9 cellular contexts compared by ENCODE assay signal in genomic region chr11:12693075-12693473, GRCh38. TPM values are rescaled to one million over a fixed set of nuclear protein-coding genes. Genes with fewer than 3 reads are reported as not detected.
DNase-seq lines count a peak whose midpoint lies in the region; ATAC-seq, FAIRE-seq and TF ChIP-seq lines count a peak whose summit lies in the region.
"Had no signal": no experiment of that assay in that cellular context is flagged by ENCODE, and none has a peak within 500 bp of the region (broad histone marks: within the 10 kb centered on the region; RNA-seq: fewer than 3 reads in every experiment).

No MANE protein-coding gene starts in this region.

- peak; percentile 26 for ATAC-seq in HCT116

- DNase-seq in HCT116 (ENCODE audit: low read depth, low spot score) (no peak), astrocyte (ENCODE audit: low read depth) (peak; percentile 74), right atrium auricular region (ENCODE audit: low spot score) (no peak), sigmoid colon (no peak), EL (no peak), SK-N-DZ (ENCODE audit: low spot score) (no peak)
- DNase-seq in stimulated activated CD4-positive, alpha-beta T cell treated with anti-CD3 and anti-CD28 coated beads, Interleukin-15, amount 100 ng/mL, for 24 hours, result no peak
- DNase-seq in activated CD8-positive, alpha-beta memory T cell treated with anti-CD3 and anti-CD28 coated beads for 24 hours, result no peak

- H3K4me3 ChIP-seq in HCT116 (replicated peaks in 1 of 2; ENCODE audit: low read depth in 1 of 2, low read length in 2 of 2) (peak overlapping the region; percentile 0 to 47), astrocyte (ENCODE audit: insufficient read depth, low read depth, low read length) (peak overlapping the region; percentile 44), right atrium auricular region (peak overlapping the region in 1 of 2 donors; percentile 27), sigmoid colon (peak overlapping the region in 2 of 4 donors; percentile 11 to 26)

- no peaks in the 10 kb centered on the region for H3K9me2 ChIP-seq in HCT116 (ENCODE audit: insufficient read depth)

- H3K36me3 ChIP-seq in HCT116 (ENCODE audit: control insufficient read depth in 1 of 2, insufficient read depth in 2 of 2, low read length in 2 of 2) (no peaks in the 10 kb centered on the region), astrocyte (ENCODE audit: insufficient read depth, low read length) (no peaks in the 10 kb centered on the region), right atrium auricular region (no peaks in the 10 kb centered on the region), sigmoid colon (no peaks in the 10 kb centered on the region)

- H3K9ac ChIP-seq in HCT116 (ENCODE audit: low read length) (peak overlapping the region; percentile 74), astrocyte (ENCODE audit: low read length) (peak overlapping the region; percentile 84)

- H3K79me2 ChIP-seq in HCT116 (ENCODE audit: insufficient read depth, low read length), result peaks cover 95% of the 10 kb centered on the region
- peaks cover 85% of the 10 kb centered on the region for H3K79me2 ChIP-seq in astrocyte (ENCODE audit: insufficient read depth, low read length)

- H3K4me2 ChIP-seq in HCT116 (ENCODE audit: low read length) (peak overlapping the region; percentile 77), astrocyte (ENCODE audit: low read length) (peak overlapping the region; percentile 82)

- 41 to 52% methylated on average over 5 of the region's 5 CpGs for WGBS in sigmoid colon, 2 donors

- intact Hi-C loops in HCT116 (cut with micrococcal nuclease), result loop anchor here (5.0 kb wide), 3 partner anchors 34 to 281 kb away; no protein-coding TSS in a partner anchor
- intact Hi-C loops in sigmoid colon (cut with DNase I), result loop anchor here (2.0 to 5.0 kb wide), 2 partner anchors 16 to 281 kb away; no protein-coding TSS in a partner anchor

- no TSS peak for BruUV-seq in HCT116 (replicated peaks; lab: Mats Ljungman, UMichigan)

- peaks cover 2% of the 10 kb centered on the region for H3K36me3 Mint-ChIP-seq in astrocyte (ENCODE audit: low read depth, unreplicated experiment)

- no peaks in the 10 kb centered on the region for H3K9me3 ChIP-seq in HCT116 (ENCODE audit: control insufficient read depth in 1 of 2, insufficient read depth in 1 of 2, low read depth in 1 of 2, low read length in 2 of 2)
- no peaks in the 10 kb centered on the region for H3K9me3 ChIP-seq in astrocyte (ENCODE audit: insufficient read depth, low read depth, low read length)
- no peaks in the 10 kb centered on the region for H3K9me3 ChIP-seq in right atrium auricular region
- H3K9me3 ChIP-seq in sigmoid colon, result no peaks in the 10 kb centered on the region

- no peak for TF ChIP-seq EP300 in sigmoid colon (IDR thresholded peaks at IDR 0.05)

- H3K4me1 Mint-ChIP-seq in astrocyte (ENCODE audit: low read depth, unreplicated experiment), result peaks cover 81% of the 10 kb centered on the region

- POLR2A ChIA-PET in HCT116 (lab: Charles Lee), result interaction anchor here (1.0 kb wide), 1 partner anchor 32 kb away, joined by 4 read pairs; no protein-coding TSS in a partner anchor

- peaks cover 91 to 99% of the 10 kb centered on the region in 2 experiments for H3K4me1 ChIP-seq in HCT116 (ENCODE audit: control insufficient read depth in 1 of 2, insufficient read depth in 2 of 2, low read length in 2 of 2)
- H3K4me1 ChIP-seq in astrocyte (ENCODE audit: insufficient read depth, low read length), result peaks cover 72% of the 10 kb centered on the region
- H3K4me1 ChIP-seq in right atrium auricular region, result peaks cover 0 to 86% of the 10 kb centered on the region in 2 donors
- peaks cover 0 to 85% (median 82%) of the 10 kb centered on the region in 4 donors for H3K4me1 ChIP-seq in sigmoid colon

- H3K27me3 ChIP-seq in HCT116 (ENCODE audit: insufficient read depth, low read length) (no peaks in the 10 kb centered on the region), astrocyte (ENCODE audit: insufficient read depth, low read length) (no peaks in the 10 kb centered on the region), right atrium auricular region (no peaks in the 10 kb centered on the region), sigmoid colon (no peaks in the 10 kb centered on the region)

- H3K27ac ChIP-seq in HCT116 (ENCODE audit: low read depth, low read length), result peak overlapping the region; percentile 92
- peak overlapping the region; percentile 97 for H3K27ac ChIP-seq in astrocyte (ENCODE audit: low read depth, low read length)
- H3K27ac ChIP-seq in right atrium auricular region, result peak overlapping the region; percentile 91 to 95
- peak overlapping the region; percentile 82 to 93 (median 91) for H3K27ac ChIP-seq in sigmoid colon

- H2AFZ ChIP-seq in HCT116 (ENCODE audit: low read depth, low read length, poor library complexity, severe bottlenecking), result no peak overlapping the region
- H2AFZ ChIP-seq in astrocyte (ENCODE audit: low read depth, low read length), result no peak overlapping the region

- TF ChIP-seq CTCF in HCT116 (IDR thresholded peaks at IDR 0.05 in 2 of 3, conservative IDR thresholded peaks at IDR 0.05 in 1 of 3; ENCODE audit: borderline replicate concordance in 1 of 3, insufficient read depth in 1 of 3, low read depth in 2 of 3, low read length in 2 of 3) (no peak), astrocyte (IDR thresholded peaks at IDR 0.05; ENCODE audit: insufficient read depth, low read depth, low read length) (no peak), right atrium auricular region (IDR thresholded peaks at IDR 0.05) (no peak), sigmoid colon (IDR thresholded peaks at IDR 0.05) (no peak)

- peak overlapping the region; percentile 98 for H3K27ac Mint-ChIP-seq in astrocyte (ENCODE audit: unreplicated experiment)
- H3K27ac Mint-ChIP-seq: activated T-helper 17 cell treated with anti-CD3 and anti-CD28 coated beads, Interleukin-2, amount 50 U/mL, for 72 hours had no signal

- H3K4me3 Mint-ChIP-seq in astrocyte (ENCODE audit: unreplicated experiment), result peak overlapping the region; percentile 51
- H3K4me3 Mint-ChIP-seq: activated T-helper 17 cell treated with anti-CD3 and anti-CD28 coated beads, Interleukin-2, amount 50 U/mL, for 72 hours had no signal

- TF ChIP-seq POLR2A in HCT116 (IDR thresholded peaks at IDR 0.05; ENCODE audit: borderline replicate concordance, extremely low read depth, insufficient read depth, insufficient read length), result no peak
- no peak for TF ChIP-seq POLR2A in sigmoid colon (IDR thresholded peaks at IDR 0.05)

- H3K9me3 Mint-ChIP-seq in astrocyte (ENCODE audit: unreplicated experiment), result peaks cover under 1% of the 10 kb centered on the region
- H3K9me3 Mint-ChIP-seq: activated T-helper 17 cell treated with anti-CD3 and anti-CD28 coated beads, Interleukin-2, amount 50 U/mL, for 72 hours had no signal

- CTCF ChIA-PET in HCT116 (lab: Charles Lee), result interaction anchor here (1.0 to 1.1 kb wide), 2 partner anchors 22 to 94 kb away, joined by 3 read pairs; no protein-coding TSS in a partner anchor

- TF ChIP-seq RAD21 in HCT116 (IDR thresholded peaks at IDR 0.05; ENCODE audit: low read depth), result no peak

- H4K20me1 ChIP-seq in HCT116 (ENCODE audit: insufficient read depth) (no peaks in the 10 kb centered on the region), astrocyte (ENCODE audit: insufficient read depth, low read length) (peaks cover 42% of the 10 kb centered on the region)

- RAD21 ChIA-PET in HCT116 (lab: Charles Lee; ENCODE audit: low non-redundant PET in 1 of 2, low total read pairs in 2 of 2, uncharacterized antibody in 2 of 2, unreplicated experiment in 2 of 2), result interaction anchor here in 1 of 2 experiments (1.2 kb wide), 1 partner anchor 31 kb away, joined by 3 read pairs; no protein-coding TSS in a partner anchor

- H3K27me3 Mint-ChIP-seq in astrocyte (ENCODE audit: low read depth, unreplicated experiment), result no peaks in the 10 kb centered on the region

- FAIRE-seq in astrocyte (lab: Jason Lieb, UNC), result no peak

TF ChIP-seq in HCT116, 20 proteins besides CTCF, POLR2A, EP300 and RAD21 (continues in another document):
- TF ChIP-seq, protein P1, sequence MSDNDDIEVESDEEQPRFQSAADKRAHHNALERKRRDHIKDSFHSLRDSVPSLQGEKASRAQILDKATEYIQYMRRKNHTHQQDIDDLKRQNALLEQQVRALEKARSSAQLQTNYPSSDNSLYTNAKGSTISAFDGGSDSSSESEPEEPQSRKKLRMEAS (IDR thresholded peaks at IDR 0.05), result no peak
- TF ChIP-seq TCF7L2 (IDR thresholded peaks at IDR 0.05; ENCODE audit: borderline replicate concordance, extremely low read depth, insufficient read depth, insufficient read length) (no peak), SRF (IDR thresholded peaks at IDR 0.05; ENCODE audit: low read depth) (no peak), EZH2phosphoT487 (IDR thresholded peaks at IDR 0.05; ENCODE audit: borderline replicate concordance) (no peak), ZNF274 (IDR thresholded peaks at IDR 0.05; ENCODE audit: low read depth, low read length) (no peak), EZH2 (IDR thresholded peaks at IDR 0.05) (no peak), EGR1 (IDR thresholded peaks at IDR 0.05; ENCODE audit: low read depth) (no peak)

RNA-seq across cellular contexts. Expression of gene TEAD1, which starts 18.9 kb away (rescaled TPM):
- total RNA-seq in HCT116 (2021; ENCODE audit: unreplicated experiment) (103 TPM), astrocyte (141 and 149 TPM in 2 replicates), right atrium auricular region (10 to 100 TPM; 73.8 to 99.8 TPM), sigmoid colon (100 to 1,000 TPM; 155 to 200 (median 186) TPM)
- 17.9 and 25.2 TPM in 2 replicates for polyA plus RNA-seq in HCT116 (2012)
- 10 to 100 TPM in 1 of 3 donors, 1 to 10 TPM in 2; 3.2 to 14.0 (median 4.2) TPM for polyA plus RNA-seq in sigmoid colon
- 29.0 and 44.2 TPM in 2 replicates for polyA plus RNA-seq in SK-N-DZ (2014; cell fraction: cytosol; rRNA removed)
- polyA plus RNA-seq in SK-N-DZ (2014; cell fraction: nucleus; rRNA removed), result 23.3 and 31.1 TPM in 2 replicates
